Comparison of ENCODE assay signal across 1 cellular context in genomic region chr6:42367353-42368011, GRCh38.
TF ChIP-seq lines count a peak whose summit lies in the region.

No MANE protein-coding gene starts in this region.

TF ChIP-seq in SK-N-SH treated with all-trans-retinoic acid at 6 μM for 48 hours, 23 proteins besides CTCF, POLR2A, EP300 and RAD21 (continued from another document):
- TF ChIP-seq PATZ1 (CRISPR knock-in tag; IDR thresholded peaks at IDR 0.05; ENCODE audit: borderline replicate concordance) (no peak), CREB5 (CRISPR knock-in tag; IDR thresholded peaks at IDR 0.05; ENCODE audit: low read depth) (no peak), RARB (CRISPR knock-in tag; IDR thresholded peaks at IDR 0.05) (no peak), OSR1 (CRISPR knock-in tag; IDR thresholded peaks at IDR 0.05) (no peak), ZNF70 (CRISPR knock-in tag; IDR thresholded peaks at IDR 0.05) (no peak), ISL1 (CRISPR knock-in tag; IDR thresholded peaks at IDR 0.05) (no peak), TOX (CRISPR knock-in tag; IDR thresholded peaks at IDR 0.05; ENCODE audit: borderline replicate concordance) (no peak), GLIS3 (CRISPR knock-in tag; IDR thresholded peaks at IDR 0.05) (no peak), ZFP30 (CRISPR knock-in tag; IDR thresholded peaks at IDR 0.05) (no peak), ZNF8 (CRISPR knock-in tag; IDR thresholded peaks at IDR 0.05) (no peak), ARNTL (CRISPR knock-in tag; IDR thresholded peaks at IDR 0.05; ENCODE audit: borderline replicate concordance, low read depth) (no peak)
